Comparison of ENCODE assay signal across 8 cellular contexts in the genomic region with DNA sequence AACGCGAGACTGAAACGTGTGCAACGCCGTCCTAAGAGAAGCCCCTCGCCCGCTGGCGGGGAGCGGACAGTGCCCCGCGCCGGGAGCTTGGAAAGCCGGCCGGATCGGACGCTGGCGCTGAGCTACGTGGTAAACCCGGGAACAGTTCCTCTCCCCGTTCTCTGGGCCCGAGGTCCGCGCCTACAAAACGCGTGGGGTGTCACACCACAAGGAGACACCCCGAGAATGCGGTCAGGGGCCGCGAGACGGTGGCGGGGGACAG. TPM values are rescaled to one million over a fixed set of nuclear protein-coding genes. Genes with fewer than 3 reads are reported as not detected.
DNase-seq lines count a peak whose midpoint lies in the region; ATAC-seq, FAIRE-seq and TF ChIP-seq lines count a peak whose summit lies in the region.

No MANE protein-coding gene starts in this region.

- no TSS peak for BruUV-seq in K562 (replicated peaks; lab: Mats Ljungman, UMichigan)

- H3K9me1 ChIP-seq in K562 (ENCODE audit: control insufficient read depth, insufficient read depth, low read length) = no peaks in the 10 kb centered on the region

- peak; percentile 8 for ATAC-seq in HG03064 (IDR thresholded peaks at IDR 0.05; ENCODE audit: low read depth, unreplicated experiment)
- peak; percentile 55 for ATAC-seq in K562
- no peak for ATAC-seq in lower lobe of right lung

- FAIRE-seq in K562 (lab: Jason Lieb, UNC) = no peak

- TF ChIP-seq CTCF in K562 (IDR thresholded peaks at IDR 0.05 in 2 of 3, conservative IDR thresholded peaks at IDR 0.05 in 1 of 3; ENCODE audit: insufficient read depth in 2 of 3, low read depth in 1 of 3, low read length in 3 of 3) = no peak
- TF ChIP-seq CTCF in lower lobe of right lung (IDR thresholded peaks at IDR 0.05) = no peak
- no peak for TF ChIP-seq CTCF in vagina (IDR thresholded peaks at IDR 0.05)

- peak overlapping the region; percentile 76 for H3K4me3 ChIP-seq in CD8-positive, alpha-beta memory T cell (ENCODE audit: low read length)
- peak overlapping the region; percentile 65 for H3K4me3 ChIP-seq in K562
- H3K4me3 ChIP-seq in lower lobe of right lung = peak overlapping the region; percentile 89
- peak overlapping the region; percentile 75 to 86 for H3K4me3 ChIP-seq in vagina

- H3K79me2 ChIP-seq in K562 (ENCODE audit: control insufficient read depth, insufficient read depth, low read length) = peaks cover 56% of the 10 kb centered on the region

- peaks cover 22% of the 10 kb centered on the region for H4K20me1 ChIP-seq in K562 (replicated peaks; ENCODE audit: control insufficient read depth, insufficient read depth, low read length)

- no peaks in the 10 kb centered on the region for H3K9me3 ChIP-seq in CD8-positive, alpha-beta memory T cell (ENCODE audit: low read length)
- no peaks in the 10 kb centered on the region for H3K9me3 ChIP-seq in K562 (replicated peaks; ENCODE audit: control insufficient read depth, insufficient read depth, low read depth, low read length)
- no peaks in the 10 kb centered on the region for H3K9me3 ChIP-seq in lower lobe of right lung
- no peaks in the 10 kb centered on the region for H3K9me3 ChIP-seq in vagina

- intact Hi-C loops in K562 (cut with micrococcal nuclease) = loop anchor here (5.0 kb wide), 1 partner anchor 117 kb away; the partner anchor contains the start of gene ZNF335
- intact Hi-C loops in lower lobe of right lung (cut with DNase I) = no loop called here
- intact Hi-C loops in vagina (cut with DNase I) = no loop called here

- WGBS in K562 (ENCODE audit: insufficient coverage, low coverage, missing lambda C conversion rate) = under 1% methylated on average over 27 of the region's 31 CpGs

- DNase-seq in CD8-positive, alpha-beta memory T cell = no peak
- DNase-seq in K562 (ENCODE audit: extremely low read depth in 1 of 4, low spot score in 3 of 4) (peak in 1 of 4 experiments; percentile 52), lower lobe of right lung (no peak), vagina (ENCODE audit: extremely low spot score in 2 of 2) (no peak), HEK293T (ENCODE audit: extremely low spot score) (no peak)
- DNase-seq in stimulated activated CD4-positive, alpha-beta T cell treated with anti-CD3 and anti-CD28 coated beads, Interleukin-15, amount 100 ng/mL, for 24 hours = no peak
- no peak for DNase-seq in activated CD8-positive, alpha-beta memory T cell treated with anti-CD3 and anti-CD28 coated beads, Interleukin-2, amount 50 U/mL, for 48 hours

- H3K27me3 ChIP-seq in CD8-positive, alpha-beta memory T cell (ENCODE audit: insufficient read depth, low read length, poor library complexity, severe bottlenecking) = no peaks in the 10 kb centered on the region
- H3K27me3 ChIP-seq in K562 (ENCODE audit: control insufficient read depth in 2 of 2, insufficient read depth in 2 of 2, low read length in 2 of 2) = no peaks in the 10 kb centered on the region
- no peaks in the 10 kb centered on the region for H3K27me3 ChIP-seq in lower lobe of right lung (ENCODE audit: low read depth)
- no peaks in the 10 kb centered on the region for H3K27me3 ChIP-seq in vagina

- peak overlapping the region; percentile 95 for H2AFZ ChIP-seq in K562 (ENCODE audit: low read depth, low read length)

- in situ Hi-C loops in K562 (cut with MboI) = no loop called here

- H3K4me1 Mint-ChIP-seq in CD8-positive, alpha-beta memory T cell = peaks cover 56 to 60% (median 60%) of the 10 kb centered on the region in 3 donors

- H3K9me3 Mint-ChIP-seq in CD8-positive, alpha-beta memory T cell = no peaks in the 10 kb centered on the region

- H3K27ac Mint-ChIP-seq in CD8-positive, alpha-beta memory T cell = peak overlapping the region; percentile 89 to 98 (median 90)

- TF ChIP-seq EP300 in K562 (IDR thresholded peaks at IDR 0.05; ENCODE audit: low read length) = no peak

- CTCF ChIA-PET in CD8-positive, alpha-beta memory T cell (lab: Charles Lee) = interaction anchor here (1.4 to 2.0 kb wide), 2 partner anchors 10 to 66 kb away, joined by 3 to 6 read pairs; no protein-coding TSS in a partner anchor
- CTCF ChIA-PET in K562 (lab: Yijun Ruan, JAX; ENCODE audit: low intra/inter-chr PET ratio) = interaction anchor here (3.8 kb wide), 1 partner anchor 75 kb away, joined by 18 read pairs; no protein-coding TSS in a partner anchor
- CTCF ChIA-PET in HEK293T (lab: Yijun Ruan, JAX) = interaction anchor here (0.7 kb wide), 1 partner anchor 40 kb away, joined by 3 read pairs; no protein-coding TSS in a partner anchor

- no peak for TF ChIP-seq POLR2A in K562 (conservative IDR thresholded peaks at IDR 0.05)
- TF ChIP-seq POLR2A in vagina (IDR thresholded peaks at IDR 0.05) = no peak

- no peak for TF ChIP-seq RAD21 in K562 (CRISPR knock-in tag; conservative IDR thresholded peaks at IDR 0.05 in 1 of 2, IDR thresholded peaks at IDR 0.05 in 1 of 2)

- peak overlapping the region; percentile 83 for H3K4me2 ChIP-seq in K562 (ENCODE audit: insufficient read depth, low read length)

- H3K27me3 Mint-ChIP-seq in CD8-positive, alpha-beta memory T cell = no peaks in the 10 kb centered on the region

- H3K4me3 Mint-ChIP-seq in CD8-positive, alpha-beta memory T cell = peak overlapping the region; percentile 86 to 94 (median 91)

- POLR2A ChIA-PET in CD8-positive, alpha-beta memory T cell (lab: Charles Lee) = interaction anchor here (0.9 to 1.0 kb wide), 2 partner anchors 116 to 154 kb away, joined by 3 to 4 read pairs; partner anchors contain the start of gene ZNF335
- POLR2A ChIA-PET in K562 (lab: Yijun Ruan, JAX) = interaction anchor here (0.6 to 2.1 kb wide), 13 partner anchors 9 to 307 kb away, joined by 3 to 18 read pairs (median 4); partner anchors contain the start of gene PCIF1
- POLR2A ChIA-PET in HEK293T (lab: Yijun Ruan, JAX) = interaction anchor here (0.7 kb wide), 2 partner anchors 66 to 154 kb away, joined by 3 to 4 read pairs; partner anchors contain the start of gene PCIF1

- H3K4me1 ChIP-seq in CD8-positive, alpha-beta memory T cell (ENCODE audit: insufficient read depth, low read length) = peaks cover 42% of the 10 kb centered on the region
- H3K4me1 ChIP-seq in K562 (replicated peaks in 1 of 2; ENCODE audit: control insufficient read depth in 2 of 2, insufficient read depth in 2 of 2, low read length in 2 of 2) (peaks cover 12 to 23% of the 10 kb centered on the region in 2 experiments), lower lobe of right lung (peaks cover 52% of the 10 kb centered on the region), vagina (peaks cover 58% of the 10 kb centered on the region)

- H3K36me3 Mint-ChIP-seq in CD8-positive, alpha-beta memory T cell = peaks cover 0 to 14% (median 0%) of the 10 kb centered on the region in 3 donors

- peak overlapping the region; percentile 85 for H3K27ac ChIP-seq in CD8-positive, alpha-beta memory T cell (ENCODE audit: low read depth, low read length)
- peak overlapping the region; percentile 98 for H3K27ac ChIP-seq in K562 (ENCODE audit: extremely low read depth, low read depth, low read length)
- H3K27ac ChIP-seq in lower lobe of right lung = peak overlapping the region; percentile 99
- peak overlapping the region; percentile 97 for H3K27ac ChIP-seq in vagina

- H3K9ac ChIP-seq in K562 (ENCODE audit: insufficient read depth in 1 of 2, low read depth in 2 of 2, low read length in 2 of 2) = peak overlapping the region; percentile 90 to 99

- H3K36me3 ChIP-seq in CD8-positive, alpha-beta memory T cell (ENCODE audit: insufficient read depth, low read length) = no peaks in the 10 kb centered on the region
- no peaks in the 10 kb centered on the region for H3K36me3 ChIP-seq in K562 (ENCODE audit: control insufficient read depth, insufficient read depth, low read length)
- H3K36me3 ChIP-seq in lower lobe of right lung = no peaks in the 10 kb centered on the region
- H3K36me3 ChIP-seq in vagina = no peaks in the 10 kb centered on the region

RNA-seq across cellular contexts. Expression of gene NCOA5, which starts 0.8 kb away (rescaled TPM):
- total RNA-seq in CD8-positive, alpha-beta memory T cell = 10 to 100 TPM; 34.9 to 36.9 TPM
- polyA plus RNA-seq in CD8-positive, alpha-beta memory T cell = 28.7 TPM
- total RNA-seq in K562 (2011; cell fraction: chromatin; rRNA removed; ENCODE audit: low replicate concordance) = 10.4 and 11.2 TPM in 2 replicates
- total RNA-seq in K562 (2011; cell fraction: nucleolus; rRNA removed) = 6.0 and 6.8 TPM in 2 replicates
- total RNA-seq in K562 (2011; cell fraction: nucleoplasm; rRNA removed) = 5.9 and 7.0 TPM in 2 replicates
- total RNA-seq in K562 (2014; rRNA removed) (13.5 and 19.2 TPM in 2 replicates), K562 (2014; rRNA removed; fragmentation: Illumina TruSeq; extraction: Trizol) (11.6 and 11.8 TPM in 2 replicates), K562 (2015; rRNA removed; fragmentation: Illumina TruSeq; extraction: Trizol) (16.9 and 18.5 TPM in 2 replicates), K562 (2021) (17.9 and 19.4 TPM in 2 replicates), lower lobe of right lung (29.4 TPM), vagina (33.9 TPM)
- polyA plus RNA-seq in K562 (2011; rRNA removed) (13.3 and 13.8 TPM in 2 replicates), K562 (2014; fragmentation: Illumina TruSeq; extraction: Trizol) (19.9 and 22.8 TPM in 2 replicates), K562 (2014; fragmentation: Nextera tagmentation; extraction: Ambion mirVana) (1 to 10 TPM; 3.9 to 4.3 TPM), K562 (2014; rRNA removed) (12.9 and 17.8 TPM in 2 replicates)
- 12.9 and 16.1 TPM in 2 replicates for polyA plus RNA-seq in K562 (2011; cell fraction: cytosol; rRNA removed)
- polyA plus RNA-seq in K562 (2011; cell fraction: nucleus; rRNA removed) = 14.1 and 16.8 TPM in 2 replicates
- polyA plus RNA-seq in K562 (2012) = 16.3 and 19.4 TPM in 2 replicates
- 11.2 and 15.3 TPM in 2 replicates for polyA minus RNA-seq in K562 (2011; rRNA and poly(A)+ RNA removed)
- 8.0 and 9.6 TPM in 2 replicates for polyA minus RNA-seq in K562 (2011; cell fraction: cytosol; rRNA and poly(A)+ RNA removed)
- polyA minus RNA-seq in K562 (2011; cell fraction: nucleus; rRNA and poly(A)+ RNA removed) = 4.3 and 6.8 TPM in 2 replicates

RNA-seq across cellular contexts. Expression of gene CD40, which starts 29.1 kb away (rescaled TPM):
- 1 to 10 TPM; 3.5 to 4.1 TPM for total RNA-seq in CD8-positive, alpha-beta memory T cell
- 2.8 TPM for polyA plus RNA-seq in CD8-positive, alpha-beta memory T cell
- 2.4 and 5.1 TPM in 2 replicates for total RNA-seq in K562 (2011; cell fraction: chromatin; rRNA removed; ENCODE audit: low replicate concordance)
- total RNA-seq in K562 (2011; cell fraction: nucleolus; rRNA removed) = 2.4 and 4.5 TPM in 2 replicates
- 5.8 and 6.6 TPM in 2 replicates for total RNA-seq in K562 (2011; cell fraction: nucleoplasm; rRNA removed)
- total RNA-seq in K562 (2014; rRNA removed) (1.5 and 1.6 TPM in 2 replicates), K562 (2014; rRNA removed; fragmentation: Illumina TruSeq; extraction: Trizol) (1.1 and 1.3 TPM in 2 replicates), K562 (2015; rRNA removed; fragmentation: Illumina TruSeq; extraction: Trizol) (0.64 and 0.76 TPM in 2 replicates), K562 (2021) (2.0 and 2.1 TPM in 2 replicates), lower lobe of right lung (35.7 TPM), vagina (24.6 TPM)
- polyA plus RNA-seq in K562 (2011; rRNA removed) (2.2 and 3.7 TPM in 2 replicates), K562 (2014; fragmentation: Illumina TruSeq; extraction: Trizol) (1.9 TPM in 2 replicates), K562 (2014; fragmentation: Nextera tagmentation; extraction: Ambion mirVana) (1 to 10 TPM; 1.0 to 1.6 TPM), K562 (2014; rRNA removed) (2.3 and 2.9 TPM in 2 replicates)
- 2.5 and 4.8 TPM in 2 replicates for polyA plus RNA-seq in K562 (2011; cell fraction: cytosol; rRNA removed)
- polyA plus RNA-seq in K562 (2011; cell fraction: nucleus; rRNA removed) = 3.0 and 4.6 TPM in 2 replicates
- polyA plus RNA-seq in K562 (2012) = 1.7 and 4.9 TPM in 2 replicates
- 0.75 and 1.5 TPM in 2 replicates for polyA minus RNA-seq in K562 (2011; rRNA and poly(A)+ RNA removed)
- polyA minus RNA-seq in K562 (2011; cell fraction: cytosol; rRNA and poly(A)+ RNA removed) = 0.67 and 1.5 TPM in 2 replicates
- polyA minus RNA-seq in K562 (2011; cell fraction: nucleus; rRNA and poly(A)+ RNA removed) = 0.89 and 2.4 TPM in 2 replicates

RNA-seq across cellular contexts. Expression of gene SLC12A5, which starts 60.0 kb away (rescaled TPM):
- total RNA-seq in CD8-positive, alpha-beta memory T cell = not detected
- not detected for polyA plus RNA-seq in CD8-positive, alpha-beta memory T cell
- total RNA-seq in K562 (2011; cell fraction: chromatin; rRNA removed; ENCODE audit: low replicate concordance) = 1.3 and 3.1 TPM in 2 replicates
- total RNA-seq in K562 (2011; cell fraction: nucleolus; rRNA removed) = 1.4 and 2.2 TPM in 2 replicates
- 1.5 and 3.8 TPM in 2 replicates for total RNA-seq in K562 (2011; cell fraction: nucleoplasm; rRNA removed)
- total RNA-seq in K562 (2014; rRNA removed) (2.2 and 2.4 TPM in 2 replicates), K562 (2014; rRNA removed; fragmentation: Illumina TruSeq; extraction: Trizol) (0.36 and 1.4 TPM in 2 replicates), K562 (2015; rRNA removed; fragmentation: Illumina TruSeq; extraction: Trizol) (1.2 and 4.1 TPM in 2 replicates), K562 (2021) (5.3 and 6.2 TPM in 2 replicates), lower lobe of right lung (1.2 TPM), vagina (not detected)
- polyA plus RNA-seq in K562 (2011; rRNA removed) (1.8 and 3.0 TPM in 2 replicates), K562 (2014; fragmentation: Illumina TruSeq; extraction: Trizol) (6.2 and 6.7 TPM in 2 replicates), K562 (2014; fragmentation: Nextera tagmentation; extraction: Ambion mirVana) (1 to 10 TPM in 1 of 2 experiments, under 1 TPM in 1; 0.71 to 2.1 TPM), K562 (2014; rRNA removed) (7.5 and 8.5 TPM in 2 replicates)
- polyA plus RNA-seq in K562 (2011; cell fraction: cytosol; rRNA removed) = 3.9 and 11.1 TPM in 2 replicates
- 3.3 and 4.6 TPM in 2 replicates for polyA plus RNA-seq in K562 (2011; cell fraction: nucleus; rRNA removed)
- polyA plus RNA-seq in K562 (2012) = 10.0 and 16.1 TPM in 2 replicates
- polyA minus RNA-seq in K562 (2011; rRNA and poly(A)+ RNA removed) = 0.66 TPM in 1 of 2 replicates, not detected in the other
- 3.9 TPM in 1 of 2 replicates, not detected in the other for polyA minus RNA-seq in K562 (2011; cell fraction: cytosol; rRNA and poly(A)+ RNA removed)
- polyA minus RNA-seq in K562 (2011; cell fraction: nucleus; rRNA and poly(A)+ RNA removed) = 0.40 and 0.44 TPM in 2 replicates

Comparison
In these comparisons a context has a peak if more than half of its experiments do, and no peak if none do; other contexts are left out.
1. ATAC-seq: peak in HG03064 (single experiment) and K562 (single experiment); none in lower lobe of right lung (0 of 2).
2. Peak in every context shown above with its lines, with median percentiles within 50 percentile points of each other: H3K27ac ChIP-seq and H3K4me3 ChIP-seq.